Comparison of ENCODE assay signal across 25 cellular contexts in genomic region chr9:2939368-2939767, GRCh38.
"Had no signal": no experiment of that assay in that cellular context is flagged by ENCODE, and none has a peak within 500 bp of the region (broad histone marks: within the 10 kb centered on the region; RNA-seq: fewer than 3 reads in every experiment).

No MANE protein-coding gene starts in this region.

- H3K4me1 Mint-ChIP-seq: activated CD4-positive, alpha-beta memory T cell treated with anti-CD3 and anti-CD28 coated beads, Interleukin-2, amount 10 ng/mL, durations not matched to agents 7 days and 5 days; activated CD4-positive, alpha-beta T cell treated with anti-CD3 and anti-CD28 coated beads for 36 hours; activated CD4-positive, alpha-beta T cell treated with anti-CD3 and anti-CD28 coated beads, Interleukin-2, amount 10 ng/mL, durations not matched to agents 24 days and 14 days; activated naive CD4-positive, alpha-beta T cell treated with anti-CD3 and anti-CD28 coated beads, Interleukin-2, amount 10 ng/mL, durations not matched to agents 7 days and 5 days; activated naive CD8-positive, alpha-beta T cell treated with anti-CD3 and anti-CD28 coated beads, Interleukin-2, amount 10 ng/mL, durations not matched to agents 7 days and 5 days; brain; T-helper 17 cell had no signal

- H3K27ac Mint-ChIP-seq: activated CD4-positive, alpha-beta memory T cell treated with anti-CD3 and anti-CD28 coated beads, Interleukin-2, amount 10 ng/mL, durations not matched to agents 7 days and 5 days; activated CD4-positive, alpha-beta T cell treated with anti-CD3 and anti-CD28 coated beads for 36 hours; activated CD4-positive, alpha-beta T cell treated with anti-CD3 and anti-CD28 coated beads, Interleukin-2, amount 10 ng/mL, durations not matched to agents 24 days and 14 days; activated naive CD4-positive, alpha-beta T cell treated with anti-CD3 and anti-CD28 coated beads, Interleukin-2, amount 10 ng/mL, durations not matched to agents 7 days and 5 days; activated naive CD4-positive, alpha-beta T cell treated with anti-CD3 and anti-CD28 coated beads, Interleukin-2, amount 50 U/mL, for 72 hours; activated naive CD8-positive, alpha-beta T cell treated with anti-CD3 and anti-CD28 coated beads, Interleukin-2, amount 10 ng/mL, durations not matched to agents 7 days and 5 days; activated T-cell treated with anti-CD3 and anti-CD28 coated beads, Interleukin-2, amount 50 U/mL, for 24 hours; activated T-cell treated with anti-CD3 and anti-CD28 coated beads, Interleukin-2, amount 50 U/mL, for 72 hours; brain; T-helper 17 cell; T-helper 2 cell treated with Interferon-gamma antibody and Interleukin-4, amounts not matched to agents 5 μg/mL and 100 μg/mL, for 36 hours had no signal

- H3K9me3 Mint-ChIP-seq: activated CD4-positive, alpha-beta memory T cell treated with anti-CD3 and anti-CD28 coated beads, Interleukin-2, amount 10 ng/mL, durations not matched to agents 7 days and 5 days; activated CD4-positive, alpha-beta T cell treated with anti-CD3 and anti-CD28 coated beads, Interleukin-2, amount 10 ng/mL, durations not matched to agents 24 days and 14 days; activated naive CD4-positive, alpha-beta T cell treated with anti-CD3 and anti-CD28 coated beads, Interleukin-2, amount 10 ng/mL, durations not matched to agents 7 days and 5 days; activated naive CD4-positive, alpha-beta T cell treated with anti-CD3 and anti-CD28 coated beads, Interleukin-2, amount 50 U/mL, for 72 hours; activated naive CD8-positive, alpha-beta T cell treated with anti-CD3 and anti-CD28 coated beads, Interleukin-2, amount 10 ng/mL, durations not matched to agents 7 days and 5 days; activated T-cell treated with anti-CD3 and anti-CD28 coated beads, Interleukin-2, amount 50 U/mL, for 24 hours; activated T-cell treated with anti-CD3 and anti-CD28 coated beads, Interleukin-2, amount 50 U/mL, for 72 hours; brain; T-helper 2 cell treated with Interferon-gamma antibody and Interleukin-4, amounts not matched to agents 5 μg/mL and 100 μg/mL, for 36 hours had no signal

- DNase-seq: activated CD4-positive, alpha-beta memory T cell treated with anti-CD3 and anti-CD28 coated beads, Interleukin-2, amount 10 ng/mL, durations not matched to agents 7 days and 5 days; activated CD4-positive, alpha-beta T cell treated with anti-CD3 and anti-CD28 coated beads for 36 hours; activated CD4-positive, alpha-beta T cell treated with anti-CD3 and anti-CD28 coated beads, Interleukin-2, amount 10 ng/mL, durations not matched to agents 24 days and 14 days; activated CD4-positive, CD25-positive, alpha-beta regulatory T cell; activated CD4-positive, CD25-positive, alpha-beta regulatory T cell treated with anti-CD3 and anti-CD28 coated beads, Interleukin-2, amount 50 U/mL, for 72 hours; activated CD8-positive, alpha-beta memory T cell treated with anti-CD3 and anti-CD28 coated beads, Interleukin-2, amount 50 U/mL, for 48 hours; activated gamma-delta T cell; activated naive CD4-positive, alpha-beta T cell; activated naive CD4-positive, alpha-beta T cell treated with anti-CD3 and anti-CD28 coated beads, Interleukin-2, amount 10 ng/mL, durations not matched to agents 7 days and 5 days; activated naive CD8-positive, alpha-beta T cell treated with anti-CD3 and anti-CD28 coated beads, Interleukin-2, amount 10 ng/mL, durations not matched to agents 7 days and 5 days; activated T-cell treated with anti-CD3 and anti-CD28 coated beads for 4 hours; activated T-cell treated with anti-CD3 and anti-CD28 coated beads, Interleukin-2, amount 50 U/mL, for 24 hours; activated T-cell treated with anti-CD3 and anti-CD28 coated beads, Interleukin-2, amount 50 U/mL, for 72 hours; central memory CD4-positive, alpha-beta T cell; cerebellar nuclear complex; colonic mucosa; effector CD8-positive, alpha-beta T cell; foreskin fibroblast; glutamatergic neuron; T-helper 1 cell; T-helper 17 cell; T1000 had no signal

- H3K4me3 Mint-ChIP-seq: activated CD4-positive, alpha-beta memory T cell treated with anti-CD3 and anti-CD28 coated beads, Interleukin-2, amount 10 ng/mL, durations not matched to agents 7 days and 5 days; activated CD4-positive, alpha-beta T cell treated with anti-CD3 and anti-CD28 coated beads for 36 hours; activated CD4-positive, alpha-beta T cell treated with anti-CD3 and anti-CD28 coated beads, Interleukin-2, amount 10 ng/mL, durations not matched to agents 24 days and 14 days; activated naive CD4-positive, alpha-beta T cell treated with anti-CD3 and anti-CD28 coated beads, Interleukin-2, amount 10 ng/mL, durations not matched to agents 7 days and 5 days; activated naive CD8-positive, alpha-beta T cell treated with anti-CD3 and anti-CD28 coated beads, Interleukin-2, amount 10 ng/mL, durations not matched to agents 7 days and 5 days; activated T-cell treated with anti-CD3 and anti-CD28 coated beads, Interleukin-2, amount 50 U/mL, for 24 hours; activated T-cell treated with anti-CD3 and anti-CD28 coated beads, Interleukin-2, amount 50 U/mL, for 72 hours; brain; T-helper 17 cell; T-helper 2 cell treated with Interferon-gamma antibody and Interleukin-4, amounts not matched to agents 5 μg/mL and 100 μg/mL, for 36 hours had no signal

- ATAC-seq: activated CD4-positive, alpha-beta T cell treated with anti-CD3 and anti-CD28 coated beads for 36 hours; activated naive CD4-positive, alpha-beta T cell treated with anti-CD3 and anti-CD28 coated beads, Interleukin-2, amount 50 U/mL, for 72 hours; activated T-cell treated with anti-CD3 and anti-CD28 coated beads, Interleukin-2, amount 50 U/mL, for 72 hours; T-helper 17 cell had no signal

- H3K27me3 Mint-ChIP-seq: activated CD4-positive, alpha-beta T cell treated with anti-CD3 and anti-CD28 coated beads, Interleukin-2, amount 10 ng/mL, durations not matched to agents 24 days and 14 days; activated naive CD4-positive, alpha-beta T cell treated with anti-CD3 and anti-CD28 coated beads, Interleukin-2, amount 10 ng/mL, durations not matched to agents 7 days and 5 days; activated naive CD8-positive, alpha-beta T cell treated with anti-CD3 and anti-CD28 coated beads, Interleukin-2, amount 10 ng/mL, durations not matched to agents 7 days and 5 days had no signal

- H3K36me3 Mint-ChIP-seq: activated naive CD4-positive, alpha-beta T cell treated with anti-CD3 and anti-CD28 coated beads, Interleukin-2, amount 10 ng/mL, durations not matched to agents 7 days and 5 days; activated naive CD4-positive, alpha-beta T cell treated with anti-CD3 and anti-CD28 coated beads, Interleukin-2, amount 50 U/mL, for 72 hours; activated naive CD8-positive, alpha-beta T cell treated with anti-CD3 and anti-CD28 coated beads, Interleukin-2, amount 10 ng/mL, durations not matched to agents 7 days and 5 days; brain had no signal
